11 cellular contexts compared by ENCODE assay signal in the genomic region with DNA sequence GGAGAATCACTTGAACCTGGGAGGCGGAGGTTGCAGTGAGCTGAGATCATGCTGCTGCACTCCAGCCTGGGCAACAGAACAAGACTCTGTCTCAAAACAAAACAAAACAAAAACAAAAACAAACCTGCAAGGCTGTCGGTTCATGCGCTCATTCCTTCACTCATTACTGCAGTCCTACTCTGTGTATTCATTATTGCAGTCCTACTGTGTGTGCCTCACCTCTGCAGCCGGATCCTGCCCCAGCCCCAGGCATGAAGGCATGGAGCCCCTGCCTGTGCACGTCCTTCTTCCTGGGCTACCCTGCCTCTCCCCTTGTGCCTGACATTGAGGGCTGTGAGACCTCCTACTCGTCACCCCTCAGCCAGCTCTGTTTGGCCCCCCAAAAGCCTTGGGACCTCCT. TPM values are rescaled to one million over a fixed set of nuclear protein-coding genes. Genes with fewer than 3 reads are reported as not detected.
A peak's percentile ranks its signal among the peaks of the same experiment; 100 is the strongest.
DNase-seq lines count a peak whose midpoint lies in the region; ATAC-seq lines count a peak whose summit lies in the region.
"Had no signal": no experiment of that assay in that cellular context is flagged by ENCODE, and none has a peak within 500 bp of the region (broad histone marks: within the 10 kb centered on the region; RNA-seq: fewer than 3 reads in every experiment).

No MANE protein-coding gene starts in this region.

- no peak overlapping the region for H2BK120ac ChIP-seq in mesenchymal stem cell (ENCODE audit: low read depth, low read length)

- H3K4me3 Mint-ChIP-seq in activated naive CD4-positive, alpha-beta T cell treated with anti-CD3 and anti-CD28 coated beads, Interleukin-2, amount 10 ng/mL, durations not matched to agents 7 days and 5 days = no peak overlapping the region
- H3K4me3 Mint-ChIP-seq in stimulated activated naive B cell treated with anti-CD40 and anti-IgM and Interleukin-4, amounts not matched to agents 10 μg/mL and 1 μg/mL and 100 μg/mL, for 72 hours = no peak overlapping the region
- H3K4me3 Mint-ChIP-seq: CD4-positive, CD25-positive, alpha-beta regulatory T cell; IgD-negative memory B cell had no signal

- no peaks in the 10 kb centered on the region for H3K36me3 Mint-ChIP-seq in activated naive CD4-positive, alpha-beta T cell treated with anti-CD3 and anti-CD28 coated beads, Interleukin-2, amount 10 ng/mL, durations not matched to agents 7 days and 5 days
- H3K36me3 Mint-ChIP-seq in stimulated activated naive B cell treated with anti-CD40 and anti-IgM and Interleukin-4, amounts not matched to agents 10 μg/mL and 1 μg/mL and 100 μg/mL, for 72 hours = no peaks in the 10 kb centered on the region
- H3K36me3 Mint-ChIP-seq: CD4-positive, CD25-positive, alpha-beta regulatory T cell; IgD-negative memory B cell had no signal

- H2AK5ac ChIP-seq in mesenchymal stem cell (ENCODE audit: low read length, severe bottlenecking) = peak overlapping the region; percentile 3

- no peak overlapping the region for H3K27ac ChIP-seq in mesenchymal stem cell (ENCODE audit: low read length, poor library complexity, severe bottlenecking)
- H3K27ac ChIP-seq: BLaER1 treated with 17β-estradiol and CSF1 and Interleukin-3, amounts not matched to agents 10 nM and 100 nM had no signal

- H3K4me2 ChIP-seq in mesenchymal stem cell (ENCODE audit: low read length, poor library complexity, severe bottlenecking) = no peak overlapping the region

- peaks cover 8% of the 10 kb centered on the region for H3K4me1 ChIP-seq in NT2/D1 (ENCODE audit: insufficient read depth, insufficient read length)
- peaks cover 14% of the 10 kb centered on the region for H3K4me1 ChIP-seq in mesenchymal stem cell (ENCODE audit: control insufficient read depth, insufficient read depth, low read depth, low read length)

- peaks cover 6% of the 10 kb centered on the region for H3K4me1 Mint-ChIP-seq in activated naive CD4-positive, alpha-beta T cell treated with anti-CD3 and anti-CD28 coated beads, Interleukin-2, amount 10 ng/mL, durations not matched to agents 7 days and 5 days
- H3K4me1 Mint-ChIP-seq in stimulated activated naive B cell treated with anti-CD40 and anti-IgM and Interleukin-4, amounts not matched to agents 10 μg/mL and 1 μg/mL and 100 μg/mL, for 72 hours = no peaks in the 10 kb centered on the region

- H2BK5ac ChIP-seq in mesenchymal stem cell (ENCODE audit: low read depth, low read length, poor library complexity, severe bottlenecking) = no peak overlapping the region

- no peak for ATAC-seq in stimulated activated naive B cell treated with anti-CD40 and anti-IgM and Interleukin-4, amounts not matched to agents 10 μg/mL and 1 μg/mL and 100 μg/mL, for 72 hours (replicated peaks)

- H4K91ac ChIP-seq in mesenchymal stem cell (ENCODE audit: low read length) = peak overlapping the region; percentile 45

- peak overlapping the region; percentile 59 to 100 for H2BK12ac ChIP-seq in mesenchymal stem cell (ENCODE audit: low read length in 2 of 2)

- H3K27ac Mint-ChIP-seq in activated naive CD4-positive, alpha-beta T cell treated with anti-CD3 and anti-CD28 coated beads, Interleukin-2, amount 10 ng/mL, durations not matched to agents 7 days and 5 days = peak overlapping the region; percentile 42
- peak overlapping the region; percentile 54 for H3K27ac Mint-ChIP-seq in stimulated activated naive B cell treated with anti-CD40 and anti-IgM and Interleukin-4, amounts not matched to agents 10 μg/mL and 1 μg/mL and 100 μg/mL, for 72 hours
- H3K27ac Mint-ChIP-seq: CD4-positive, CD25-positive, alpha-beta regulatory T cell had no signal

- peak overlapping the region; percentile 1 for H2BK15ac ChIP-seq in mesenchymal stem cell (ENCODE audit: low read depth, poor library complexity, severe bottlenecking)

- H3K18ac ChIP-seq in mesenchymal stem cell (ENCODE audit: low read depth in 1 of 2, low read length in 2 of 2) = peak overlapping the region; percentile 23 to 52

- peaks cover 9% of the 10 kb centered on the region for H3K27me3 Mint-ChIP-seq in activated naive CD4-positive, alpha-beta T cell treated with anti-CD3 and anti-CD28 coated beads, Interleukin-2, amount 10 ng/mL, durations not matched to agents 7 days and 5 days
- no peaks in the 10 kb centered on the region for H3K27me3 Mint-ChIP-seq in stimulated activated naive B cell treated with anti-CD40 and anti-IgM and Interleukin-4, amounts not matched to agents 10 μg/mL and 1 μg/mL and 100 μg/mL, for 72 hours
- H3K27me3 Mint-ChIP-seq: IgD-negative memory B cell had no signal

- H3K14ac ChIP-seq in mesenchymal stem cell (ENCODE audit: low read length in 2 of 2) = no peak overlapping the region

- H2AFZ ChIP-seq in mesenchymal stem cell (ENCODE audit: low read depth, low read length) = no peak overlapping the region

- H3K9me3 ChIP-seq in NT2/D1 (ENCODE audit: insufficient read depth, low read length) (no peaks in the 10 kb centered on the region), mesenchymal stem cell (ENCODE audit: control insufficient read depth, low read length) (no peaks in the 10 kb centered on the region)
- H3K9me3 ChIP-seq: BLaER1 treated with 17β-estradiol and CSF1 and Interleukin-3, amounts not matched to agents 10 nM and 100 nM had no signal

- H3K4me3 ChIP-seq in NT2/D1 (ENCODE audit: insufficient read length, low read depth) (no peak overlapping the region), mesenchymal stem cell (ENCODE audit: insufficient read depth in 1 of 2, low read depth in 1 of 2, low read length in 2 of 2) (no peak overlapping the region)
- H3K4me3 ChIP-seq: BLaER1 treated with 17β-estradiol and CSF1 and Interleukin-3, amounts not matched to agents 10 nM and 100 nM; GM12878 had no signal

- DNase-seq in activated naive CD4-positive, alpha-beta T cell treated with anti-CD3 and anti-CD28 coated beads, Interleukin-2, amount 10 ng/mL, durations not matched to agents 7 days and 5 days = no peak
- no peak for DNase-seq in activated naive CD4-positive, alpha-beta T cell (lab: John Stamatoyannopoulos, UW)
- DNase-seq in NT2/D1 (ENCODE audit: low read depth, low spot score) = no peak
- no peak for DNase-seq in mesenchymal stem cell
- DNase-seq in stimulated activated naive B cell treated with anti-CD40 and anti-IgM and Interleukin-4, amounts not matched to agents 10 μg/mL and 1 μg/mL and 100 μg/mL, for 72 hours = no peak
- no peak for DNase-seq in NCI-H2196 treated with DMSO at 0.1 percent for 48 hours (lab: John Stamatoyannopoulos, UW; ENCODE audit: unreplicated experiment)
- no peak for DNase-seq in DMS53 treated with DMSO at 0.1 percent for 48 hours (lab: John Stamatoyannopoulos, UW; ENCODE audit: unreplicated experiment)

- H3K9ac ChIP-seq in NT2/D1 (ENCODE audit: insufficient read length, low read depth) (peak overlapping the region; percentile 21), mesenchymal stem cell (ENCODE audit: low read length) (no peak overlapping the region)
- H3K9ac ChIP-seq: BLaER1 treated with 17β-estradiol and CSF1 and Interleukin-3, amounts not matched to agents 10 nM and 100 nM had no signal

- peak overlapping the region; percentile 47 to 66 for H3K4ac ChIP-seq in mesenchymal stem cell (ENCODE audit: low read depth in 1 of 2, low read length in 2 of 2)

- H4K8ac ChIP-seq in mesenchymal stem cell (ENCODE audit: low read length) = no peak overlapping the region

- no peak overlapping the region for H3K23ac ChIP-seq in mesenchymal stem cell (ENCODE audit: low read length in 2 of 2)

- WGBS in mesenchymal stem cell = 86% methylated on average over 6 of the region's 6 CpGs

- H3K27me3 ChIP-seq in NT2/D1 (ENCODE audit: insufficient read depth, insufficient read length) = no peaks in the 10 kb centered on the region
- H3K27me3 ChIP-seq in mesenchymal stem cell (ENCODE audit: control insufficient read depth in 1 of 2, insufficient read depth in 1 of 2, low read length in 2 of 2) = no peaks in the 10 kb centered on the region
- H3K27me3 ChIP-seq: BLaER1 treated with 17β-estradiol and CSF1 and Interleukin-3, amounts not matched to agents 10 nM and 100 nM had no signal

- H3K36me3 ChIP-seq in NT2/D1 (ENCODE audit: insufficient read depth, insufficient read length, low read length) (no peaks in the 10 kb centered on the region), mesenchymal stem cell (ENCODE audit: control insufficient read depth in 1 of 2, insufficient read depth in 2 of 2, low read depth in 1 of 2, low read length in 2 of 2) (no peaks in the 10 kb centered on the region)
- H3K36me3 ChIP-seq: BLaER1 treated with 17β-estradiol and CSF1 and Interleukin-3, amounts not matched to agents 10 nM and 100 nM had no signal

- H3K79me1 ChIP-seq in mesenchymal stem cell (replicated peaks; ENCODE audit: low read length, poor library complexity, severe bottlenecking) = no peaks in the 10 kb centered on the region

- CTCF ChIA-PET in activated naive CD4-positive, alpha-beta T cell treated with anti-CD3 and anti-CD28 coated beads, Interleukin-2, amount 10 ng/mL, durations not matched to agents 7 days and 5 days (lab: Charles Lee) = interaction anchor here (0.7 to 4.0 kb wide), 16 partner anchors 9 to 132 kb away, joined by 3 to 31 read pairs (median 4); no protein-coding TSS in a partner anchor

- no peaks in the 10 kb centered on the region for H3K9me3 Mint-ChIP-seq in activated naive CD4-positive, alpha-beta T cell treated with anti-CD3 and anti-CD28 coated beads, Interleukin-2, amount 10 ng/mL, durations not matched to agents 7 days and 5 days
- H3K9me3 Mint-ChIP-seq in stimulated activated naive B cell treated with anti-CD40 and anti-IgM and Interleukin-4, amounts not matched to agents 10 μg/mL and 1 μg/mL and 100 μg/mL, for 72 hours = no peaks in the 10 kb centered on the region
- H3K9me3 Mint-ChIP-seq: CD4-positive, CD25-positive, alpha-beta regulatory T cell; IgD-negative memory B cell had no signal

RNA-seq across cellular contexts. Expression of a gene that starts 57.6 kb away (rescaled TPM):
- polyA plus RNA-seq in mesenchymal stem cell (2013, experiment 1 of 2) = not detected
- not detected for polyA plus RNA-seq in mesenchymal stem cell (2013, experiment 2 of 2)
- polyA plus RNA-seq: CD4-positive, CD25-positive, alpha-beta regulatory T cell; GM12878; IgD-negative memory B cell had no signal
